Comparison of ENCODE assay signal across 8 cellular contexts in the genomic region with DNA sequence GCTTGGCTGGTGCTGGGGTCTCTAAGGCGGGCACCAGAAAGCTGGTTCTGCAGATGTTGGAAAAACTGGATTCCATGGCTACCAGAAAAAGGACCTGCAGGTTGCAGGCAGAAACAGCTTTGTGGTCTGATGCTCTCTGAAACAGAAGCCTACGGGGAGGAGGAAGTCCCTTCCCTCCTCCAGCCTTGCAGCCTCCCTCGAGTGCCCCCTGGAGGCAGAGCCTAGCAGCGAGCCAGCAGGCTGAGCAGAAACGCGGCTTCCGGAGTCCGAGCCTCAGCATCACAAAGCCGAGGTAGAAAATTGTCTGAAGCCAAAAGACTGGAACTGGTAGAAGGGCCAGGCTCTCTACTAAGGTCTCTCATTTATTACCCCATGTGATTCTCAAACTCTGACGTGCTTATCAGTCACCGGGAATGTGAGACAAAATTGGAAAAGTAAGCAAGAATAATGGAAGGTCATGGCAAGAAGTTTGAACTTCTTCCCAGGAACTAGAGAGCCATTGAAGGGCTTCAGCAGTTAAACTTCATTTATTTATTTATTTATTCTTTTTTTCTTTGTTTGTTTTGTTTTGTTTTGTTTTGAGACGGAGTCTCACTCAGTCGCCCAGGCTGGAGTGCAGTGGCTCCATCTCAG.
A peak's percentile ranks its signal among the peaks of the same experiment; 100 is the strongest.
DNase-seq lines count a peak whose midpoint lies in the region; ATAC-seq and TF ChIP-seq lines count a peak whose summit lies in the region.

No MANE protein-coding gene starts in this region.

- TF ChIP-seq CTCF in left lung (IDR thresholded peaks at IDR 0.05), result peak; percentile 94

- ATAC-seq in GM19023 (IDR thresholded peaks at IDR 0.05; ENCODE audit: unreplicated experiment) (peak; percentile 94), HG03135 (IDR thresholded peaks at IDR 0.05; ENCODE audit: unreplicated experiment) (peak; percentile 97), left lung (peak; percentile 96)

- peaks cover 6 to 19% of the 10 kb centered on the region in 2 donors for H3K4me1 ChIP-seq in left lung

- intact Hi-C loops in left lung (cut with DNase I), result no loop called here

- H3K36me3 ChIP-seq in left lung, result no peaks in the 10 kb centered on the region

- no peaks in the 10 kb centered on the region for H3K9me3 ChIP-seq in left lung

- H3K27ac ChIP-seq in left lung, result no peak overlapping the region

- no peaks in the 10 kb centered on the region for H3K27me3 ChIP-seq in left lung

- no peak overlapping the region for H3K4me3 ChIP-seq in left lung

- DNase-seq in AML-193 (lab: John Stamatoyannopoulos, UW), result peak; percentile 80 to 82
- DNase-seq in NCI-H510A (lab: John Stamatoyannopoulos, UW), result peak; percentile 60
- DNase-seq in activated CD4-positive, alpha-beta T cell treated with anti-CD3 and anti-CD28 coated beads for 24 hours (ENCODE audit: low read depth in 2 of 2), result peak; percentile 90 to 92
- DNase-seq in cerebellum (ENCODE audit: low spot score), result peak; percentile 19
- DNase-seq in left lung, result peak; percentile 90 to 96
- peak; percentile 66 to 90 (median 78) for DNase-seq in stimulated activated CD4-positive, alpha-beta T cell treated with anti-CD3 and anti-CD28 coated beads, TNF-alpha, amount 100 ng/mL, for 1 hour (ENCODE audit: low read depth in 3 of 3, low spot score in 1 of 3)

Comparison
In these comparisons a context has a peak if more than half of its experiments do, and no peak if none do; other contexts are left out.
1. DNase-seq: peak in every context shown above with its lines; median percentile 93 in left lung; 91 in activated CD4-positive, alpha-beta T cell treated with anti-CD3 and anti-CD28 coated beads for 24 hours; 81 in AML-193; 78 in stimulated activated CD4-positive, alpha-beta T cell treated with anti-CD3 and anti-CD28 coated beads, TNF-alpha, amount 100 ng/mL, for 1 hour; 60 in NCI-H510A; 19 in cerebellum.